17 cellular contexts compared by ENCODE assay signal in genomic region chr13:94558721-94559120, GRCh38. TPM values are rescaled to one million over a fixed set of nuclear protein-coding genes. Genes with fewer than 3 reads are reported as not detected.
DNase-seq lines count a peak whose midpoint lies in the region; ATAC-seq lines count a peak whose summit lies in the region.
"Had no signal": no experiment of that assay in that cellular context is flagged by ENCODE, and none has a peak within 500 bp of the region (broad histone marks: within the 10 kb centered on the region; RNA-seq: fewer than 3 reads in every experiment).

No MANE protein-coding gene starts in this region.

- H3K4me1 ChIP-seq in CD4-positive, CD25-positive, alpha-beta regulatory T cell (ENCODE audit: control insufficient read depth, insufficient read depth, low read length, poor library complexity, severe bottlenecking), result peaks cover 16% of the 10 kb centered on the region
- H3K4me1 ChIP-seq in Karpas-422 (ENCODE audit: low read length), result no peaks in the 10 kb centered on the region
- H3K4me1 ChIP-seq: ascending aorta, colonic mucosa had no signal

- CTCF ChIA-PET in T-cell (lab: Charles Lee), result no interaction called here

- H3K4me1 Mint-ChIP-seq in CD4-positive, CD25-positive, alpha-beta regulatory T cell, result peaks cover 10 to 39% (median 18%) of the 10 kb centered on the region in 4 donors
- H3K4me1 Mint-ChIP-seq in T-cell, result peaks cover 16 to 21% (median 19%) of the 10 kb centered on the region in 3 donors
- H3K4me1 Mint-ChIP-seq: immature natural killer cell, memory B cell had no signal

- no peak overlapping the region for H3K9ac ChIP-seq in Karpas-422 (ENCODE audit: low read length)

- H3K27ac ChIP-seq in CD4-positive, CD25-positive, alpha-beta regulatory T cell (ENCODE audit: insufficient read depth, low read length, poor library complexity, severe bottlenecking), result no peak overlapping the region
- H3K27ac ChIP-seq in Karpas-422 (ENCODE audit: low read length), result no peak overlapping the region
- H3K27ac ChIP-seq: ascending aorta, colonic mucosa, PC-9 had no signal

- H2AFZ ChIP-seq in Karpas-422 (ENCODE audit: low read length), result no peak overlapping the region
- H2AFZ ChIP-seq: PC-9 had no signal

- H3K79me2 ChIP-seq in Karpas-422 (ENCODE audit: low read length), result no peaks in the 10 kb centered on the region

- peak; percentile 42 for DNase-seq in A172 (ENCODE audit: low spot score)
- DNase-seq in CD4-positive, CD25-positive, alpha-beta regulatory T cell, result peak in 2 of 3 donors; percentile 36 to 77
- DNase-seq in T-cell, result peak in 13 of 34 experiments; percentile 3 to 26 (median 8)
- DNase-seq in central memory CD4-positive, alpha-beta T cell, result peak; percentile 24
- DNase-seq in kidney glomerular epithelial cell (lab: John Stamatoyannopoulos, UW), result no peak
- DNase-seq in Karpas-422, result no peak
- no peak for DNase-seq in occipital lobe (lab: John Stamatoyannopoulos, UW)
- no peak for DNase-seq in NCI-H1694 treated with DMSO at 0.1 percent for 48 hours (lab: John Stamatoyannopoulos, UW)
- DNase-seq: colonic mucosa, DMS79 treated with DMSO at 0.1 percent for 48 hours, immature natural killer cell, NCI-H2029, NCI-H524, PC-9 had no signal

- peaks cover 8% of the 10 kb centered on the region for H3K36me3 Mint-ChIP-seq in CD4-positive, CD25-positive, alpha-beta regulatory T cell
- H3K36me3 Mint-ChIP-seq in T-cell, result peaks cover 9% of the 10 kb centered on the region

- no peaks in the 10 kb centered on the region for H3K27me3 ChIP-seq in CD4-positive, CD25-positive, alpha-beta regulatory T cell (ENCODE audit: control insufficient read depth, insufficient read depth, low read length)
- no peaks in the 10 kb centered on the region for H3K27me3 ChIP-seq in Karpas-422 (ENCODE audit: low read length)
- H3K27me3 ChIP-seq: ascending aorta, colonic mucosa had no signal

- POLR2A ChIA-PET in T-cell (lab: Charles Lee), result no interaction called here

- H3K27ac Mint-ChIP-seq in CD4-positive, CD25-positive, alpha-beta regulatory T cell, result peak overlapping the region; percentile 77 to 96 (median 78)
- peak overlapping the region; percentile 82 to 84 for H3K27ac Mint-ChIP-seq in T-cell
- H3K27ac Mint-ChIP-seq: memory B cell had no signal

- peak; percentile 28 to 57 for ATAC-seq in CD4-positive, CD25-positive, alpha-beta regulatory T cell (ENCODE audit: low read depth in 2 of 2)
- peak; percentile 34 to 73 (median 62) for ATAC-seq in T-cell (replicated peaks in 1 of 4)

- no peak overlapping the region for H3K4me2 ChIP-seq in Karpas-422 (ENCODE audit: low read depth, low read length, poor library complexity, severe bottlenecking)
- H3K4me2 ChIP-seq: PC-9 had no signal

- peaks cover 0 to 3% (median 0%) of the 10 kb centered on the region in 7 donors for H3K9me3 Mint-ChIP-seq in CD4-positive, CD25-positive, alpha-beta regulatory T cell
- H3K9me3 Mint-ChIP-seq in T-cell, result peaks cover 0 to 3% (median 0%) of the 10 kb centered on the region in 3 donors
- H3K9me3 Mint-ChIP-seq: immature natural killer cell, memory B cell, neural crest cell had no signal

- no peaks in the 10 kb centered on the region for H4K20me1 ChIP-seq in Karpas-422 (ENCODE audit: insufficient read depth, low read depth, low read length)

- H3K9me2 ChIP-seq in Karpas-422 (replicated peaks; ENCODE audit: insufficient read depth, low read length), result no peaks in the 10 kb centered on the region

- H3K4me3 Mint-ChIP-seq in CD4-positive, CD25-positive, alpha-beta regulatory T cell, result peak overlapping the region in 3 of 4 donors; percentile 21 to 83 (median 26)
- peak overlapping the region in 2 of 3 donors; percentile 19 to 70 for H3K4me3 Mint-ChIP-seq in T-cell
- H3K4me3 Mint-ChIP-seq: immature natural killer cell, memory B cell, neural crest cell had no signal

- H3K4me3 ChIP-seq in CD4-positive, CD25-positive, alpha-beta regulatory T cell (ENCODE audit: low read depth, low read length), result peak overlapping the region; percentile 11
- no peak overlapping the region for H3K4me3 ChIP-seq in Karpas-422 (ENCODE audit: low read length)
- H3K4me3 ChIP-seq: ascending aorta, colonic mucosa, PC-9 had no signal

- H3K27me3 Mint-ChIP-seq in CD4-positive, CD25-positive, alpha-beta regulatory T cell, result no peaks in the 10 kb centered on the region
- H3K27me3 Mint-ChIP-seq in T-cell, result no peaks in the 10 kb centered on the region
- H3K27me3 Mint-ChIP-seq: memory B cell had no signal

- H3K36me3 ChIP-seq in CD4-positive, CD25-positive, alpha-beta regulatory T cell (ENCODE audit: control insufficient read depth, insufficient read depth, low read length), result peaks cover 2% of the 10 kb centered on the region
- H3K36me3 ChIP-seq in Karpas-422 (ENCODE audit: insufficient read depth, low read length), result no peaks in the 10 kb centered on the region
- H3K36me3 ChIP-seq: ascending aorta, colonic mucosa had no signal

- H3K9me3 ChIP-seq in CD4-positive, CD25-positive, alpha-beta regulatory T cell (ENCODE audit: control insufficient read depth in 2 of 2, low read length in 2 of 2), result no peaks in the 10 kb centered on the region
- no peaks in the 10 kb centered on the region for H3K9me3 ChIP-seq in Karpas-422 (ENCODE audit: low read length)
- H3K9me3 ChIP-seq: ascending aorta, colonic mucosa had no signal

RNA-seq across cellular contexts. Expression of gene TGDS, which starts 37.2 kb away (rescaled TPM):
- total RNA-seq in A172 (2014; rRNA removed; shearing (Covaris generic)), result 15.1 and 23.8 TPM in 2 replicates
- 6.1 TPM for total RNA-seq in CD4-positive, CD25-positive, alpha-beta regulatory T cell
- 10 to 100 TPM; 14.0 to 21.2 (median 15.0) TPM for polyA plus RNA-seq in CD4-positive, CD25-positive, alpha-beta regulatory T cell
- total RNA-seq in T-cell (10 to 100 TPM in 3 of 5 donors, 1 to 10 TPM in 2; 5.6 to 16.4 (median 12.9) TPM), occipital lobe (7.0 TPM)
- total RNA-seq in Karpas-422 (2014; rRNA removed; shearing (Covaris generic); ENCODE audit: low replicate concordance), result 15.5 and 26.2 TPM in 2 replicates

RNA-seq across cellular contexts. Expression of gene GPR180, which starts 42.9 kb away (rescaled TPM):
- 14.8 and 16.3 TPM in 2 replicates for total RNA-seq in A172 (2014; rRNA removed; shearing (Covaris generic))
- total RNA-seq in CD4-positive, CD25-positive, alpha-beta regulatory T cell, result 2.1 TPM
- polyA plus RNA-seq in CD4-positive, CD25-positive, alpha-beta regulatory T cell, result 1 to 10 TPM; 1.5 to 2.6 (median 2.0) TPM
- total RNA-seq in T-cell (1 to 10 TPM; 2.0 to 4.0 (median 3.4) TPM), occipital lobe (10.6 TPM)
- total RNA-seq in Karpas-422 (2014; rRNA removed; shearing (Covaris generic); ENCODE audit: low replicate concordance), result 6.2 and 11.5 TPM in 2 replicates

Comparison
In these comparisons a context has a peak if more than half of its experiments do, and no peak if none do; other contexts are left out.
1. DNase-seq: peak in A172 (single experiment), CD4-positive, CD25-positive, alpha-beta regulatory T cell (2 of 3) and central memory CD4-positive, alpha-beta T cell (single experiment); none in kidney glomerular epithelial cell (single experiment), Karpas-422 (single experiment), occipital lobe (single experiment) and NCI-H1694 treated with DMSO at 0.1 percent for 48 hours (single experiment).